8 cellular contexts compared by ENCODE assay signal in the genomic region with DNA sequence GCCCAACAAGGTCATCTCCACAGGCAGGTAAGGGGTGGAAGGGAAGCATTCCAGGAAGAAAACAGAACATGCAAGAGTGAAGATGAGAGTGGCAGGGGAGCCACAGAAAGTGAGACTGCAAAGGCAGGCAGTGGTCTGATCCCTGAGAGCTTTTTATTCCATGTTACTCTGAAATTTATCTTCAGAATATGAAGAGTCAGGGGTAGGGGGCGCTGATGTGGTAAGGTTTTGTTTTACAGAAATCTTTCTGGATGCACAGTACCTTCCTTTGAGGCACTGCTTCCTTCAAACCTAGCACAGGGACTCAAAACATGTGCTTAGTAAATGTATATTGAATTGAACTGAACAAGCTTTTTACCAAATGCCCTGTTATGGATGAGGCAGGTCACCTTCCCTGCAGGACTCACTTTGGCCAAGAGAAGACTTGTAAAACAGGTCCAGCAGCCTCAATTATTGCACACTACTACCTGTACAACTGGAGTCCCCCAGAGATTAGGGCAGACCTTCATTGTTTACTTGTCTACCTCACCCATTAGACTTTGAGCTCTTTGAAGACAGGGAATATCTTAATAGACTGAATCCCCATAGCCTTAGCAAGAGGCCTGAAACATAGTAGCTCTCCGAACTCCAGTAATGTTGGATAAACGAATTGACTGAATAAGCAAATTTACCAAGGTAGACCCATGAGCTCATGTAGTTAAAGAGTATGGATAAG. TPM values are rescaled to one million over a fixed set of nuclear protein-coding genes. Genes with fewer than 3 reads are reported as not detected.
DNase-seq lines count a peak whose midpoint lies in the region; ATAC-seq and TF ChIP-seq lines count a peak whose summit lies in the region.

No MANE protein-coding gene starts in this region.

- CTCF ChIA-PET in CD4-positive, alpha-beta memory T cell (lab: Charles Lee; ENCODE audit: partially characterized antibody) = interaction anchor here (1.3 kb wide), 1 partner anchor 76 kb away, joined by 5 read pairs; no protein-coding TSS in a partner anchor

- peak in 1 of 5 donors; percentile 4 for DNase-seq in CD4-positive, alpha-beta memory T cell
- no peak for DNase-seq in HFF-Myc (ENCODE audit: extremely low read depth, low read depth)
- DNase-seq in SKM-1 treated with dmso at 0.1 percent for 144 hours (lab: John Stamatoyannopoulos, UW; ENCODE audit: unreplicated experiment) = peak; percentile 33
- peak in 1 of 2 donors; percentile 20 for DNase-seq in foreskin keratinocyte
- DNase-seq in type B pancreatic cell (ENCODE audit: extremely low spot score, unreplicated experiment) = no peak
- no peak for DNase-seq in central memory CD4-positive, alpha-beta T cell

- intact Hi-C loops in CD4-positive, alpha-beta memory T cell (cut with micrococcal nuclease) = loop anchor here (2.0 to 10.0 kb wide), 4 partner anchors 61 to 523 kb away; partner anchors contain the start of genes CAPN5 and INTS4

- H3K4me1 Mint-ChIP-seq in CD4-positive, alpha-beta memory T cell = peaks cover 7 to 14% (median 12%) of the 10 kb centered on the region in 4 donors
- H3K4me1 Mint-ChIP-seq in type B pancreatic cell (ENCODE audit: unreplicated experiment) = peaks cover 28% of the 10 kb centered on the region

- no peak overlapping the region for H3K4me3 ChIP-seq in CD4-positive, alpha-beta memory T cell (ENCODE audit: low read length in 2 of 2)
- no peak overlapping the region for H3K4me3 ChIP-seq in HFF-Myc (replicated peaks; ENCODE audit: low read depth, low read length)

- no peaks in the 10 kb centered on the region for H3K9me3 ChIP-seq in CD4-positive, alpha-beta memory T cell (ENCODE audit: control insufficient read depth in 1 of 2, low read length in 2 of 2)

- H3K36me3 ChIP-seq in CD4-positive, alpha-beta memory T cell (ENCODE audit: insufficient read depth, low read length) = no peaks in the 10 kb centered on the region

- no peak overlapping the region for H3K27ac ChIP-seq in CD4-positive, alpha-beta memory T cell (ENCODE audit: low read depth, low read length)
- H3K27ac ChIP-seq in foreskin keratinocyte = no peak overlapping the region

- peak; percentile 10 for TF ChIP-seq CTCF in HFF-Myc (IDR thresholded peaks at IDR 0.05; ENCODE audit: low read depth, low read length, missing control alignments)
- TF ChIP-seq CTCF in foreskin keratinocyte (conservative IDR thresholded peaks at IDR 0.05) = peak; percentile 55
- TF ChIP-seq CTCF in type B pancreatic cell (conservative IDR thresholded peaks at IDR 0.05) = peak; percentile 66

- peaks cover 0 to 4% of the 10 kb centered on the region in 2 donors for H3K36me3 Mint-ChIP-seq in CD4-positive, alpha-beta memory T cell
- H3K36me3 Mint-ChIP-seq in type B pancreatic cell = no peaks in the 10 kb centered on the region

- no peaks in the 10 kb centered on the region for H3K27me3 ChIP-seq in CD4-positive, alpha-beta memory T cell (ENCODE audit: insufficient read depth, low read length)
- H3K27me3 ChIP-seq in foreskin keratinocyte = no peaks in the 10 kb centered on the region

- H3K4me1 ChIP-seq in CD4-positive, alpha-beta memory T cell (ENCODE audit: insufficient read depth, low read length) = peaks cover 11% of the 10 kb centered on the region
- H3K4me1 ChIP-seq in foreskin keratinocyte = peaks cover 13% of the 10 kb centered on the region

- POLR2A ChIA-PET in CD4-positive, alpha-beta memory T cell (lab: Charles Lee; ENCODE audit: partially characterized antibody) = interaction anchor here (0.7 kb wide), 1 partner anchor 207 kb away, joined by 3 read pairs; no protein-coding TSS in a partner anchor

- ATAC-seq in foreskin keratinocyte (no peak), HG02885 (IDR thresholded peaks at IDR 0.05; ENCODE audit: poor library complexity, unreplicated experiment) (no peak), GM21367 (IDR thresholded peaks at IDR 0.05; ENCODE audit: unreplicated experiment) (no peak)

- H3K27ac Mint-ChIP-seq in CD4-positive, alpha-beta memory T cell = peak overlapping the region in 6 of 7 donors; percentile 3 to 77 (median 22)
- peak overlapping the region; percentile 92 for H3K27ac Mint-ChIP-seq in type B pancreatic cell

- peak overlapping the region in 7 of 8 donors; percentile 36 to 86 (median 66) for H3K4me3 Mint-ChIP-seq in CD4-positive, alpha-beta memory T cell
- peak overlapping the region; percentile 91 for H3K4me3 Mint-ChIP-seq in type B pancreatic cell

- H3K27me3 Mint-ChIP-seq in CD4-positive, alpha-beta memory T cell = peaks cover 3 to 20% of the 10 kb centered on the region in 2 donors
- peaks cover 3% of the 10 kb centered on the region for H3K27me3 Mint-ChIP-seq in type B pancreatic cell

- peaks cover 0 to 5% (median 0%) of the 10 kb centered on the region in 8 donors for H3K9me3 Mint-ChIP-seq in CD4-positive, alpha-beta memory T cell
- no peaks in the 10 kb centered on the region for H3K9me3 Mint-ChIP-seq in type B pancreatic cell

RNA-seq across cellular contexts. Expression of gene PAK1, which starts 2.2 kb away (rescaled TPM):
- 10 to 100 TPM in 1 of 2 experiments, 1 to 10 TPM in 1; 9.8 to 10.4 TPM for total RNA-seq in CD4-positive, alpha-beta memory T cell
- 1 to 10 TPM; 9.3 to 9.5 TPM for polyA plus RNA-seq in CD4-positive, alpha-beta memory T cell
- total RNA-seq in foreskin keratinocyte (60.7 and 61.9 TPM in 2 replicates), type B pancreatic cell (ENCODE audit: low replicate concordance) (70.3 and 73.9 TPM in 2 replicates)
- 30.1 and 34.7 TPM in 2 replicates for polyA plus RNA-seq in foreskin keratinocyte

Comparison
In these comparisons a context has a peak if more than half of its experiments do, and no peak if none do; other contexts are left out.
1. CTCF ChIP-seq: peak in every context shown above with its lines; median percentile 66 in type B pancreatic cell; 55 in foreskin keratinocyte; 10 in HFF-Myc.